In genomic region chr2:120767486-120768005, GRCh38 we compare ENCODE assay signal across 27 cellular contexts. TPM values are rescaled to one million over a fixed set of nuclear protein-coding genes. Genes with fewer than 3 reads are reported as not detected.
DNase-seq lines count a peak whose midpoint lies in the region; ATAC-seq and TF ChIP-seq lines count a peak whose summit lies in the region.
"Had no signal": no experiment of that assay in that cellular context is flagged by ENCODE, and none has a peak within 500 bp of the region (broad histone marks: within the 10 kb centered on the region; RNA-seq: fewer than 3 reads in every experiment).

No MANE protein-coding gene starts in this region.

- H3K27ac Mint-ChIP-seq in mesothelial cell of epicardium = peak overlapping the region; percentile 99
- H3K27ac Mint-ChIP-seq: activated naive CD4-positive, alpha-beta T cell treated with anti-CD3 and anti-CD28 coated beads for 36 hours; T-cell had no signal

- H3K27ac ChIP-seq in right atrium auricular region (peak overlapping the region in 1 of 2 donors; percentile 58), heart left ventricle (peak overlapping the region in 2 of 12 donors; percentile 29 to 83), aorta (ENCODE audit: low read depth in 1 of 2, low read length in 2 of 2) (no peak overlapping the region), coronary artery (peak overlapping the region in 1 of 2 donors; percentile 83)
- H3K27ac ChIP-seq: skin epidermis had no signal

- TF ChIP-seq CTCF in right atrium auricular region (IDR thresholded peaks at IDR 0.05) (no peak), heart left ventricle (IDR thresholded peaks at IDR 0.05) (no peak), mesothelial cell of epicardium (IDR thresholded peaks at IDR 0.05; ENCODE audit: unreplicated experiment) (no peak), coronary artery (IDR thresholded peaks at IDR 0.05) (no peak)

- H3K4me1 ChIP-seq in right atrium auricular region = peaks cover 0 to 54% of the 10 kb centered on the region in 2 donors
- peaks cover 0 to 53% (median 14%) of the 10 kb centered on the region in 12 donors for H3K4me1 ChIP-seq in heart left ventricle
- H3K4me1 ChIP-seq in aorta (ENCODE audit: control insufficient read depth in 1 of 2, insufficient read depth in 2 of 2, low read length in 2 of 2) = no peaks in the 10 kb centered on the region
- H3K4me1 ChIP-seq: prostate gland had no signal

- 86 to 89% (median 88%) methylated on average over 7 to 10 of the region's 10 CpGs for whole genome bisulfite sequencing in heart left ventricle, 4 donors
- 87 to 90% methylated on average over 10 of the region's 10 CpGs for WGBS in aorta, 2 donors

- intact Hi-C loops in Right ventricle myocardium inferior (cut with DNase I) = no loop called here
- intact Hi-C loops in heart left ventricle (cut with DNase I) = no loop called here
- intact Hi-C loops in aorta (cut with DNase I) = no loop called here

- no peaks in the 10 kb centered on the region for H3K27me3 ChIP-seq in right atrium auricular region
- no peaks in the 10 kb centered on the region for H3K27me3 ChIP-seq in heart left ventricle
- no peaks in the 10 kb centered on the region for H3K27me3 ChIP-seq in aorta (ENCODE audit: control insufficient read depth in 1 of 2, insufficient read depth in 2 of 2, low read length in 1 of 2)
- H3K27me3 ChIP-seq: esophagus muscularis mucosa, thyroid gland had no signal

- H3K36me3 ChIP-seq in right atrium auricular region (no peaks in the 10 kb centered on the region), heart left ventricle (no peaks in the 10 kb centered on the region), aorta (ENCODE audit: control insufficient read depth in 1 of 2, insufficient read depth in 2 of 2, low read length in 1 of 2) (no peaks in the 10 kb centered on the region)
- H3K36me3 ChIP-seq: esophagus muscularis mucosa, prostate gland, thyroid gland had no signal

- no peaks in the 10 kb centered on the region for H3K27me3 Mint-ChIP-seq in mesothelial cell of epicardium (ENCODE audit: low read depth)
- H3K27me3 Mint-ChIP-seq: central memory CD8-positive, alpha-beta T cell had no signal

- no peaks in the 10 kb centered on the region for H3K36me3 Mint-ChIP-seq in mesothelial cell of epicardium
- H3K36me3 Mint-ChIP-seq: T-cell had no signal

- H3K9me3 ChIP-seq in right atrium auricular region (no peaks in the 10 kb centered on the region), heart left ventricle (no peaks in the 10 kb centered on the region), aorta (ENCODE audit: control insufficient read depth, low read length) (no peaks in the 10 kb centered on the region)
- H3K9me3 ChIP-seq: esophagus muscularis mucosa, prostate gland, thyroid gland had no signal

- ATAC-seq in Right ventricle myocardium inferior (no peak), heart left ventricle (no peak), aorta (ENCODE audit: low FRiP score) (no peak), HG03097 (IDR thresholded peaks at IDR 0.05; ENCODE audit: low FRiP score, unreplicated experiment) (no peak)
- ATAC-seq: activated T-cell treated with anti-CD3 and anti-CD28 coated beads, Interleukin-2, amount 50 U/mL, for 4 hours; GM12878; T-cell had no signal

- H3K4me3 ChIP-seq in right atrium auricular region (no peak overlapping the region), heart left ventricle (no peak overlapping the region), aorta (ENCODE audit: low read length in 2 of 2) (no peak overlapping the region), coronary artery (no peak overlapping the region)
- H3K4me3 ChIP-seq: esophagus muscularis mucosa, GM12878, prostate gland, skin epidermis, thyroid gland had no signal

- H3K4me3 Mint-ChIP-seq in mesothelial cell of epicardium = peak overlapping the region; percentile 16
- H3K4me3 Mint-ChIP-seq: activated naive CD4-positive, alpha-beta T cell treated with anti-CD3 and anti-CD28 coated beads for 36 hours; activated T-cell treated with anti-CD3 and anti-CD28 coated beads, Interleukin-2, amount 50 U/mL, for 4 hours; central memory CD8-positive, alpha-beta T cell; T-cell had no signal

- DNase-seq in Right ventricle myocardium inferior (ENCODE audit: missing footprints) (peak; percentile 25), right atrium auricular region (ENCODE audit: low spot score) (no peak), heart left ventricle (peak in 3 of 5 donors; percentile 16 to 27 (median 20)), mesothelial cell of epicardium (ENCODE audit: low spot score in 2 of 2, unreplicated experiment in 2 of 2) (no peak), aorta (peak; percentile 26 to 38), coronary artery (ENCODE audit: low spot score) (no peak), GDM1 (lab: John Stamatoyannopoulos, UW) (no peak)
- DNase-seq: 8988T; activated naive CD4-positive, alpha-beta T cell treated with anti-CD3 and anti-CD28 coated beads for 36 hours; activated T-cell treated with anti-CD3 and anti-CD28 coated beads, Interleukin-2, amount 50 U/mL, for 4 hours; amygdala; NCI-H1105 treated with DMSO at 0.1 percent for 48 hours; NCI-H2029 treated with DMSO at 0.1 percent for 48 hours; NCI-H345; NCI-H82; SIG-M5; stimulated activated naive CD4-positive, alpha-beta T cell; T-cell; thyroid gland had no signal

- no peaks in the 10 kb centered on the region for H3K9me3 Mint-ChIP-seq in mesothelial cell of epicardium
- H3K9me3 Mint-ChIP-seq: activated naive CD4-positive, alpha-beta T cell treated with anti-CD3 and anti-CD28 coated beads for 36 hours; activated T-cell treated with anti-CD3 and anti-CD28 coated beads, Interleukin-2, amount 50 U/mL, for 4 hours; central memory CD8-positive, alpha-beta T cell; T-cell had no signal

- H3K4me1 Mint-ChIP-seq in mesothelial cell of epicardium = peaks cover 90% of the 10 kb centered on the region
- H3K4me1 Mint-ChIP-seq: central memory CD8-positive, alpha-beta T cell; T-cell had no signal

- no peak for TF ChIP-seq POLR2A in heart left ventricle (IDR thresholded peaks at IDR 0.05)

RNA-seq across cellular contexts. Expression of gene GLI2, which starts 31.9 kb away (rescaled TPM):
- total RNA-seq in Right ventricle myocardium inferior = 2.2 TPM
- 1 to 10 TPM; 1.5 to 3.5 TPM for total RNA-seq in right atrium auricular region
- total RNA-seq in heart left ventricle = 1 to 10 TPM in 5 of 9 donors, under 1 TPM in 4; 0.67 to 4.1 (median 1.0) TPM
- polyA plus RNA-seq in heart left ventricle = 1 to 10 TPM in 1 of 2 donors, under 1 TPM in 1; 0.30 to 1.4 TPM
- total RNA-seq in mesothelial cell of epicardium = 65.3 to 67.0 TPM (median 65.6 TPM) in 3 replicates
- 10 to 100 TPM in 1 of 2 donors, 1 to 10 TPM in 1; 9.0 to 18.5 TPM for total RNA-seq in aorta
- polyA plus RNA-seq in aorta = 1 to 10 TPM in 1 of 2 donors, under 1 TPM in 1; 0.88 to 1.9 TPM
- total RNA-seq: activated CD8-positive, alpha-beta memory T cell treated with anti-CD3 and anti-CD28 coated beads for 36 hours; activated naive CD4-positive, alpha-beta T cell treated with anti-CD3 and anti-CD28 coated beads for 36 hours; GM12878; OCI-LY7 had no signal

Comparison
In these comparisons a context has a peak if more than half of its experiments do, and no peak if none do; other contexts are left out.
1. DNase-seq: peak in Right ventricle myocardium inferior (single experiment), heart left ventricle (3 of 5) and aorta (2 of 2); none in right atrium auricular region (single experiment), mesothelial cell of epicardium (0 of 2), coronary artery (single experiment) and GDM1 (single experiment).